13 cellular contexts compared by ENCODE assay signal in genomic region chr2:104861295-104862060, GRCh38. TPM values are rescaled to one million over a fixed set of nuclear protein-coding genes. Genes with fewer than 3 reads are reported as not detected.
DNase-seq lines count a peak whose midpoint lies in the region; TF ChIP-seq lines count a peak whose summit lies in the region.
"Had no signal": no experiment of that assay in that cellular context is flagged by ENCODE, and none has a peak within 500 bp of the region (broad histone marks: within the 10 kb centered on the region; RNA-seq: fewer than 3 reads in every experiment).

No MANE protein-coding gene starts in this region.

- H3K36me3 ChIP-seq in SK-N-MC (ENCODE audit: insufficient read depth, low read length): no peaks in the 10 kb centered on the region
- no peaks in the 10 kb centered on the region for H3K36me3 ChIP-seq in iPS-20b (ENCODE audit: insufficient read depth, low read depth, low read length)
- H3K36me3 ChIP-seq in Caco-2 (ENCODE audit: control insufficient read depth, insufficient read depth, low read length): no peaks in the 10 kb centered on the region
- H3K36me3 ChIP-seq: colonic mucosa, SJSA1 had no signal

- peak overlapping the region in 1 of 2 donors; percentile 89 for H3K4me3 Mint-ChIP-seq in CD14-positive monocyte
- no peak overlapping the region for H3K4me3 Mint-ChIP-seq in Caco-2 (ENCODE audit: unreplicated experiment)

- POLR2A ChIA-PET in Caco-2 (lab: Charles Lee): no interaction called here

- H3K9me3 Mint-ChIP-seq in CD14-positive monocyte (peaks cover 0 to 37% (median 15%) of the 10 kb centered on the region in 7 donors), Caco-2 (ENCODE audit: unreplicated experiment) (no peaks in the 10 kb centered on the region)

- intact Hi-C loops in CD14-positive monocyte (cut with micrococcal nuclease): no loop called here
- intact Hi-C loops in Caco-2 (cut with micrococcal nuclease; ENCODE audit: unreplicated experiment): no loop called here

- no peak overlapping the region for H3K27ac Mint-ChIP-seq in CD14-positive monocyte
- H3K27ac Mint-ChIP-seq in Caco-2 (ENCODE audit: unreplicated experiment): no peak overlapping the region

- no peak overlapping the region for H3K27ac ChIP-seq in SK-N-MC
- no peak overlapping the region for H3K27ac ChIP-seq in iPS-20b (ENCODE audit: low read length)
- H3K27ac ChIP-seq: colonic mucosa, foreskin keratinocyte, SJSA1 had no signal

- DNase-seq in GM10266 (ENCODE audit: extremely low spot score) (peak; percentile 23), SK-N-MC (ENCODE audit: low read depth, low spot score) (no peak), putamen (ENCODE audit: low spot score) (peak; percentile 45), CD14-positive monocyte (ENCODE audit: low spot score) (no peak), Caco-2 (no peak), NCI-H2227 treated with DMSO at 0.1 percent for 48 hours (lab: John Stamatoyannopoulos, UW) (no peak)
- DNase-seq: activated CD4-positive, CD25-positive, alpha-beta regulatory T cell; DMS53; foreskin keratinocyte; midbrain had no signal

- CTCF ChIA-PET in Caco-2 (lab: Charles Lee): interaction anchor here (1.2 kb wide), 1 partner anchor 12 kb away, joined by 3 read pairs; no protein-coding TSS in a partner anchor

- TF ChIP-seq CTCF in GM10266 (IDR thresholded peaks at IDR 0.05; ENCODE audit: control insufficient read depth, insufficient read depth, low read depth, missing control alignments): no peak
- no peak for TF ChIP-seq CTCF in CD14-positive monocyte (IDR thresholded peaks at IDR 0.05)
- TF ChIP-seq CTCF in Caco-2 (IDR thresholded peaks at IDR 0.05; ENCODE audit: insufficient read depth in 1 of 2, low read depth in 1 of 2, low read length in 1 of 2, severe bottlenecking in 1 of 2, unreplicated experiment in 1 of 2): no peak

- H3K4me1 Mint-ChIP-seq in CD14-positive monocyte (peaks cover 27% of the 10 kb centered on the region), Caco-2 (ENCODE audit: low read depth, unreplicated experiment) (no peaks in the 10 kb centered on the region)

- H3K4me3 ChIP-seq in SK-N-MC (peak overlapping the region; percentile 71; the same call in 1 of the 2 replicates), iPS-20b (ENCODE audit: low read length) (peak overlapping the region; percentile 69), Caco-2 (ENCODE audit: low read depth, low read length) (no peak overlapping the region)
- H3K4me3 ChIP-seq: colonic mucosa, SJSA1 had no signal

- BruUV-seq in Caco-2 (replicated peaks; lab: Mats Ljungman, UMichigan): no TSS peak

- H3K36me3 Mint-ChIP-seq in CD14-positive monocyte: peaks cover 3 to 12% of the 10 kb centered on the region in 2 donors
- no peaks in the 10 kb centered on the region for H3K36me3 Mint-ChIP-seq in Caco-2 (ENCODE audit: insufficient read depth, unreplicated experiment)

- H3K27me3 ChIP-seq in iPS-20b (ENCODE audit: insufficient read depth, low read length) (peaks cover 100% of the 10 kb centered on the region), Caco-2 (replicated peaks; ENCODE audit: control insufficient read depth, insufficient read depth, low read length) (peaks cover 2% of the 10 kb centered on the region)

- H3K27me3 Mint-ChIP-seq in CD14-positive monocyte (ENCODE audit: low read depth in 3 of 3) (peaks cover 91 to 96% (median 95%) of the 10 kb centered on the region in 3 donors), Caco-2 (ENCODE audit: insufficient read depth, unreplicated experiment) (peaks cover 52% of the 10 kb centered on the region)

- no peak overlapping the region for H3K9ac ChIP-seq in SK-N-MC (ENCODE audit: insufficient read length)
- peak overlapping the region; percentile 42; the same call in 1 of the 2 replicates for H3K9ac ChIP-seq in iPS-20b (ENCODE audit: low read depth, low read length)

- H3K9me3 ChIP-seq in SK-N-MC (ENCODE audit: low read depth, low read length) (no peaks in the 10 kb centered on the region), iPS-20b (ENCODE audit: insufficient read depth, low read depth, low read length) (no peaks in the 10 kb centered on the region; the same call in 1 of the 2 replicates), Caco-2 (no peaks in the 10 kb centered on the region)
- H3K9me3 ChIP-seq: colonic mucosa, SJSA1 had no signal

- H3K4me1 ChIP-seq in iPS-20b (ENCODE audit: insufficient read depth, low read length): peaks cover 5% of the 10 kb centered on the region; the same call in 1 of the 2 replicates
- H3K4me1 ChIP-seq in Caco-2: no peaks in the 10 kb centered on the region
- H3K4me1 ChIP-seq: foreskin keratinocyte, SJSA1 had no signal

RNA-seq across cellular contexts. Expression of gene POU3F3, which starts 7.6 kb away (rescaled TPM):
- polyA plus RNA-seq in CD14-positive monocyte: not detected
- not detected in 2 replicates for total RNA-seq in Caco-2 (2022)
- total RNA-seq: foreskin keratinocyte had no signal
- polyA plus RNA-seq: foreskin keratinocyte had no signal

Comparison
In these comparisons a context has a peak if more than half of its experiments do, and no peak if none do; other contexts are left out.
1. DNase-seq: peak in GM10266 (single experiment) and putamen (single experiment); none in SK-N-MC (single experiment), CD14-positive monocyte (single experiment), Caco-2 (0 of 2) and NCI-H2227 treated with DMSO at 0.1 percent for 48 hours (single experiment).